1 cellular context compared by ENCODE assay signal in the genomic region with DNA sequence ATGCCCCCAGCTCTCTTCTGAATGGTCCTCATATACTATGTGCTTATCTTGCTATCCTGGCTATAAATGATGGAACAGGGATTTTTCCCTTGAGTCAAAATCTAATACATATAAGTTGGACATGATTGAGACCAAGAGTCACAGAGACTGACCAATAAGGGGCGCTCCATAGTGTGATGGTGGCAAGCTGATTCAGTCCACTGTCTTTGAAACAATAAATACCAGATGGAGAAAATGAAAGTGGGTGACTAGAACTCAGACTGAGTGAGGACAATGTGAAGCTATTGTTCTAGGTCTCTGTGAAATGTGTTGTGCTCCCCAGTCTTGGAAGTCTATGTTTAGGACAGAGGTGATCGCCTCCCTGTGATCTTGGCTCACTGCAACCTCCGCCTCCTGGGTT.
TF ChIP-seq lines count a peak whose summit lies in the region.

No MANE protein-coding gene starts in this region.

TF ChIP-seq in SK-N-SH treated with all-trans-retinoic acid at 6 μM for 48 hours, 23 proteins besides CTCF, POLR2A, EP300 and RAD21 (continued from another document):
- TF ChIP-seq, protein P1, sequence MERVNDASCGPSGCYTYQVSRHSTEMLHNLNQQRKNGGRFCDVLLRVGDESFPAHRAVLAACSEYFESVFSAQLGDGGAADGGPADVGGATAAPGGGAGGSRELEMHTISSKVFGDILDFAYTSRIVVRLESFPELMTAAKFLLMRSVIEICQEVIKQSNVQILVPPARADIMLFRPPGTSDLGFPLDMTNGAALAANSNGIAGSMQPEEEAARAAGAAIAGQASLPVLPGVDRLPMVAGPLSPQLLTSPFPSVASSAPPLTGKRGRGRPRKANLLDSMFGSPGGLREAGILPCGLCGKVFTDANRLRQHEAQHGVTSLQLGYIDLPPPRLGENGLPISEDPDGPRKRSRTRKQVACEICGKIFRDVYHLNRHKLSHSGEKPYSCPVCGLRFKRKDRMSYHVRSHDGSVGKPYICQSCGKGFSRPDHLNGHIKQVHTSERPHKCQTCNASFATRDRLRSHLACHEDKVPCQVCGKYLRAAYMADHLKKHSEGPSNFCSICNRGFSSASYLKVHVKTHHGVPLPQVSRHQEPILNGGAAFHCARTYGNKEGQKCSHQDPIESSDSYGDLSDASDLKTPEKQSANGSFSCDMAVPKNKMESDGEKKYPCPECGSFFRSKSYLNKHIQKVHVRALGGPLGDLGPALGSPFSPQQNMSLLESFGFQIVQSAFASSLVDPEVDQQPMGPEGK (CRISPR knock-in tag; IDR thresholded peaks at IDR 0.05; ENCODE audit: borderline replicate concordance), result no peak
- TF ChIP-seq SNAI2 (CRISPR knock-in tag; IDR thresholded peaks at IDR 0.05) (no peak), BACH2 (CRISPR knock-in tag; IDR thresholded peaks at IDR 0.05; ENCODE audit: borderline replicate concordance) (no peak), ISL1 (CRISPR knock-in tag; IDR thresholded peaks at IDR 0.05) (no peak), ZC3H10 (CRISPR knock-in tag; IDR thresholded peaks at IDR 0.05) (no peak), TCF4 (CRISPR knock-in tag; IDR thresholded peaks at IDR 0.05; ENCODE audit: borderline replicate concordance) (no peak)
- TF ChIP-seq, protein P2, sequence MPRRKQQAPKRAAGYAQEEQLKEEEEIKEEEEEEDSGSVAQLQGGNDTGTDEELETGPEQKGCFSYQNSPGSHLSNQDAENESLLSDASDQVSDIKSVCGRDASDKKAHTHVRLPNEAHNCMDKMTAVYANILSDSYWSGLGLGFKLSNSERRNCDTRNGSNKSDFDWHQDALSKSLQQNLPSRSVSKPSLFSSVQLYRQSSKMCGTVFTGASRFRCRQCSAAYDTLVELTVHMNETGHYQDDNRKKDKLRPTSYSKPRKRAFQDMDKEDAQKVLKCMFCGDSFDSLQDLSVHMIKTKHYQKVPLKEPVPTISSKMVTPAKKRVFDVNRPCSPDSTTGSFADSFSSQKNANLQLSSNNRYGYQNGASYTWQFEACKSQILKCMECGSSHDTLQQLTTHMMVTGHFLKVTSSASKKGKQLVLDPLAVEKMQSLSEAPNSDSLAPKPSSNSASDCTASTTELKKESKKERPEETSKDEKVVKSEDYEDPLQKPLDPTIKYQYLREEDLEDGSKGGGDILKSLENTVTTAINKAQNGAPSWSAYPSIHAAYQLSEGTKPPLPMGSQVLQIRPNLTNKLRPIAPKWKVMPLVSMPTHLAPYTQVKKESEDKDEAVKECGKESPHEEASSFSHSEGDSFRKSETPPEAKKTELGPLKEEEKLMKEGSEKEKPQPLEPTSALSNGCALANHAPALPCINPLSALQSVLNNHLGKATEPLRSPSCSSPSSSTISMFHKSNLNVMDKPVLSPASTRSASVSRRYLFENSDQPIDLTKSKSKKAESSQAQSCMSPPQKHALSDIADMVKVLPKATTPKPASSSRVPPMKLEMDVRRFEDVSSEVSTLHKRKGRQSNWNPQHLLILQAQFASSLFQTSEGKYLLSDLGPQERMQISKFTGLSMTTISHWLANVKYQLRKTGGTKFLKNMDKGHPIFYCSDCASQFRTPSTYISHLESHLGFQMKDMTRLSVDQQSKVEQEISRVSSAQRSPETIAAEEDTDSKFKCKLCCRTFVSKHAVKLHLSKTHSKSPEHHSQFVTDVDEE (CRISPR knock-in tag; IDR thresholded peaks at IDR 0.05), result no peak
- TF ChIP-seq, protein P3, sequence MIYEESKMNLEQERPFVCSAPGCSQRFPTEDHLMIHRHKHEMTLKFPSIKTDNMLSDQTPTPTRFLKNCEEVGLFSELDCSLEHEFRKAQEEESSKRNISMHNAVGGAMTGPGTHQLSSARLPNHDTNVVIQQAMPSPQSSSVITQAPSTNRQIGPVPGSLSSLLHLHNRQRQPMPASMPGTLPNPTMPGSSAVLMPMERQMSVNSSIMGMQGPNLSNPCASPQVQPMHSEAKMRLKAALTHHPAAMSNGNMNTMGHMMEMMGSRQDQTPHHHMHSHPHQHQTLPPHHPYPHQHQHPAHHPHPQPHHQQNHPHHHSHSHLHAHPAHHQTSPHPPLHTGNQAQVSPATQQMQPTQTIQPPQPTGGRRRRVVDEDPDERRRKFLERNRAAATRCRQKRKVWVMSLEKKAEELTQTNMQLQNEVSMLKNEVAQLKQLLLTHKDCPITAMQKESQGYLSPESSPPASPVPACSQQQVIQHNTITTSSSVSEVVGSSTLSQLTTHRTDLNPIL (CRISPR knock-in tag; IDR thresholded peaks at IDR 0.05; ENCODE audit: low read depth), result no peak
- TF ChIP-seq, protein P4, sequence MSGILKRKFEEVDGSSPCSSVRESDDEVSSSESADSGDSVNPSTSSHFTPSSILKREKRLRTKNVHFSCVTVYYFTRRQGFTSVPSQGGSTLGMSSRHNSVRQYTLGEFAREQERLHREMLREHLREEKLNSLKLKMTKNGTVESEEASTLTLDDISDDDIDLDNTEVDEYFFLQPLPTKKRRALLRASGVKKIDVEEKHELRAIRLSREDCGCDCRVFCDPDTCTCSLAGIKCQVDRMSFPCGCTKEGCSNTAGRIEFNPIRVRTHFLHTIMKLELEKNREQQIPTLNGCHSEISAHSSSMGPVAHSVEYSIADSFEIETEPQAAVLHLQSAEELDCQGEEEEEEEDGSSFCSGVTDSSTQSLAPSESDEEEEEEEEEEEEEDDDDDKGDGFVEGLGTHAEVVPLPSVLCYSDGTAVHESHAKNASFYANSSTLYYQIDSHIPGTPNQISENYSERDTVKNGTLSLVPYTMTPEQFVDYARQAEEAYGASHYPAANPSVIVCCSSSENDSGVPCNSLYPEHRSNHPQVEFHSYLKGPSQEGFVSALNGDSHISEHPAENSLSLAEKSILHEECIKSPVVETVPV (CRISPR knock-in tag; IDR thresholded peaks at IDR 0.05), result no peak
- TF ChIP-seq, protein P5, sequence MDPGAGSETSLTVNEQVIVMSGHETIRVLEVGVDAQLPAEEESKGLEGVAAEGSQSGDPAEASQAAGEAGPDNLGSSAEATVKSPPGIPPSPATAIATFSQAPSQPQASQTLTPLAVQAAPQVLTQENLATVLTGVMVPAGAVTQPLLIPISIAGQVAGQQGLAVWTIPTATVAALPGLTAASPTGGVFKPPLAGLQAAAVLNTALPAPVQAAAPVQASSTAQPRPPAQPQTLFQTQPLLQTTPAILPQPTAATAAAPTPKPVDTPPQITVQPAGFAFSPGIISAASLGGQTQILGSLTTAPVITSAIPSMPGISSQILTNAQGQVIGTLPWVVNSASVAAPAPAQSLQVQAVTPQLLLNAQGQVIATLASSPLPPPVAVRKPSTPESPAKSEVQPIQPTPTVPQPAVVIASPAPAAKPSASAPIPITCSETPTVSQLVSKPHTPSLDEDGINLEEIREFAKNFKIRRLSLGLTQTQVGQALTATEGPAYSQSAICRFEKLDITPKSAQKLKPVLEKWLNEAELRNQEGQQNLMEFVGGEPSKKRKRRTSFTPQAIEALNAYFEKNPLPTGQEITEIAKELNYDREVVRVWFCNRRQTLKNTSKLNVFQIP (CRISPR knock-in tag; IDR thresholded peaks at IDR 0.05; ENCODE audit: borderline replicate concordance, low read depth), result no peak
TF ChIP-seq in SK-N-SH treated with all-trans-retinoic acid at 6 μM for 48 hours: peak in this region for 0.
